In genomic region chr11:12808519-12808918, GRCh38 we compare ENCODE assay signal across 14 cellular contexts.
DNase-seq lines count a peak whose midpoint lies in the region; ATAC-seq and TF ChIP-seq lines count a peak whose summit lies in the region.
"Had no signal": no experiment of that assay in that cellular context is flagged by ENCODE, and none has a peak within 500 bp of the region (broad histone marks: within the 10 kb centered on the region; RNA-seq: fewer than 3 reads in every experiment).

No MANE protein-coding gene starts in this region.

- no peak for DNase-seq in activated naive CD4-positive, alpha-beta T cell treated with anti-CD3 and anti-CD28 coated beads, Interleukin-2, amount 10 ng/mL, durations not matched to agents 7 days and 5 days
- no peak for DNase-seq in activated naive CD4-positive, alpha-beta T cell treated with anti-CD3 and anti-CD28 coated beads, Interleukin-2, amount 50 U/mL, for 16 hours
- DNase-seq in RWPE2 (ENCODE audit: low spot score) (no peak), fibroblast of mammary gland (ENCODE audit: low read depth) (peak; percentile 60), smooth muscle cell (lab: John Stamatoyannopoulos, UW; ENCODE audit: unreplicated experiment) (no peak), Right ventricle myocardium inferior (ENCODE audit: missing footprints) (no peak), UCSD-AML1 (lab: John Stamatoyannopoulos, UW; ENCODE audit: unreplicated experiment) (no peak)
- DNase-seq: activated naive CD8-positive, alpha-beta T cell treated with anti-CD3 and anti-CD28 coated beads for 36 hours; colonic mucosa; NCI-H774; posterior cingulate gyrus; Right ventricle myocardium superior; transverse colon had no signal

- H3F3A ChIP-seq in smooth muscle cell (ENCODE audit: low read depth), result peaks cover 51% of the 10 kb centered on the region

- H3K27me3 ChIP-seq in RWPE2 (ENCODE audit: insufficient read depth, poor library complexity, severe bottlenecking), result no peaks in the 10 kb centered on the region
- H3K27me3 ChIP-seq in smooth muscle cell (ENCODE audit: low read depth), result no peaks in the 10 kb centered on the region
- H3K27me3 ChIP-seq: colonic mucosa, transverse colon had no signal

- H2AFZ ChIP-seq in smooth muscle cell (ENCODE audit: low read depth), result no peak overlapping the region

- H3K9ac ChIP-seq in smooth muscle cell (ENCODE audit: low read depth), result peak overlapping the region; percentile 18

- CTCF ChIA-PET in activated naive CD4-positive, alpha-beta T cell treated with anti-CD3 and anti-CD28 coated beads, Interleukin-2, amount 10 ng/mL, durations not matched to agents 7 days and 5 days (lab: Charles Lee), result interaction anchor here (0.6 kb wide), 1 partner anchor 487 kb away, joined by 3 read pairs; no protein-coding TSS in a partner anchor

- no peaks in the 10 kb centered on the region for H3K9me3 Mint-ChIP-seq in activated naive CD4-positive, alpha-beta T cell treated with anti-CD3 and anti-CD28 coated beads, Interleukin-2, amount 10 ng/mL, durations not matched to agents 7 days and 5 days
- H3K9me3 Mint-ChIP-seq: activated naive CD8-positive, alpha-beta T cell treated with anti-CD3 and anti-CD28 coated beads for 36 hours had no signal

- peak overlapping the region; percentile 27 for H3K27ac ChIP-seq in RWPE2 (ENCODE audit: poor library complexity, severe bottlenecking)
- H3K27ac ChIP-seq in smooth muscle cell (ENCODE audit: low read depth), result peak overlapping the region; percentile 99
- H3K27ac ChIP-seq: colonic mucosa, transverse colon had no signal

- H3K4me3 ChIP-seq in RWPE2 (ENCODE audit: severe bottlenecking) (no peak overlapping the region), fibroblast of mammary gland (ENCODE audit: control insufficient read depth, low read depth, low read length) (no peak overlapping the region), smooth muscle cell (no peak overlapping the region)
- H3K4me3 ChIP-seq: colonic mucosa, transverse colon had no signal

- H4K20me1 ChIP-seq in smooth muscle cell (ENCODE audit: low read depth), result peaks cover 61% of the 10 kb centered on the region

- 35% methylated on average over 1 of the region's 1 CpG for WGBS in smooth muscle cell (ENCODE audit: low lambda C conversion rate)

- H3K4me3 Mint-ChIP-seq in activated naive CD4-positive, alpha-beta T cell treated with anti-CD3 and anti-CD28 coated beads, Interleukin-2, amount 10 ng/mL, durations not matched to agents 7 days and 5 days, result no peak overlapping the region
- H3K4me3 Mint-ChIP-seq: activated naive CD8-positive, alpha-beta T cell treated with anti-CD3 and anti-CD28 coated beads for 36 hours had no signal

- peak; percentile 54; the same call in 2 of the 3 replicates for ATAC-seq in RWPE2 (ENCODE audit: low read depth)
- no peak for ATAC-seq in Right ventricle myocardium inferior
- ATAC-seq in HG02840 (IDR thresholded peaks at IDR 0.05; ENCODE audit: low FRiP score, unreplicated experiment), result no peak

- peak overlapping the region; percentile 71 for H3K4me2 ChIP-seq in smooth muscle cell

- no peaks in the 10 kb centered on the region for H3K36me3 Mint-ChIP-seq in activated naive CD4-positive, alpha-beta T cell treated with anti-CD3 and anti-CD28 coated beads, Interleukin-2, amount 10 ng/mL, durations not matched to agents 7 days and 5 days
- H3K36me3 Mint-ChIP-seq: activated naive CD8-positive, alpha-beta T cell treated with anti-CD3 and anti-CD28 coated beads for 36 hours had no signal

- H3K27me3 Mint-ChIP-seq in activated naive CD4-positive, alpha-beta T cell treated with anti-CD3 and anti-CD28 coated beads, Interleukin-2, amount 10 ng/mL, durations not matched to agents 7 days and 5 days, result peaks cover 40% of the 10 kb centered on the region

- H3K4me1 Mint-ChIP-seq in activated naive CD4-positive, alpha-beta T cell treated with anti-CD3 and anti-CD28 coated beads, Interleukin-2, amount 10 ng/mL, durations not matched to agents 7 days and 5 days, result peaks cover 30% of the 10 kb centered on the region
- H3K4me1 Mint-ChIP-seq: activated naive CD8-positive, alpha-beta T cell treated with anti-CD3 and anti-CD28 coated beads for 36 hours had no signal

- intact Hi-C loops in Right ventricle myocardium inferior (cut with DNase I), result no loop called here

- peak overlapping the region; percentile 20 for H3K27ac Mint-ChIP-seq in activated naive CD4-positive, alpha-beta T cell treated with anti-CD3 and anti-CD28 coated beads, Interleukin-2, amount 10 ng/mL, durations not matched to agents 7 days and 5 days
- H3K27ac Mint-ChIP-seq: activated naive CD8-positive, alpha-beta T cell treated with anti-CD3 and anti-CD28 coated beads for 36 hours had no signal

- H3K36me3 ChIP-seq in RWPE2 (ENCODE audit: low read depth) (peaks cover 10% of the 10 kb centered on the region; the same call in 1 of the 2 replicates), smooth muscle cell (ENCODE audit: low read depth) (no peaks in the 10 kb centered on the region)
- H3K36me3 ChIP-seq: colonic mucosa, transverse colon had no signal

- TF ChIP-seq CTCF in RWPE2 (IDR thresholded peaks at IDR 0.05; ENCODE audit: poor library complexity, severe bottlenecking) (peak; percentile 13), fibroblast of mammary gland (conservative IDR thresholded peaks at IDR 0.05; ENCODE audit: control insufficient read depth, insufficient read depth, low read depth, low read length) (no peak), smooth muscle cell (IDR thresholded peaks at IDR 0.05; ENCODE audit: borderline replicate concordance, insufficient read depth, poor library complexity, severe bottlenecking) (no peak)

- peaks cover 58% of the 10 kb centered on the region for H3K4me1 ChIP-seq in RWPE2 (ENCODE audit: insufficient read depth, poor library complexity, severe bottlenecking)
- H3K4me1 ChIP-seq in smooth muscle cell (ENCODE audit: low read depth), result peaks cover 33% of the 10 kb centered on the region
- H3K4me1 ChIP-seq: colonic mucosa had no signal

- peaks cover 91% of the 10 kb centered on the region for H3K79me2 ChIP-seq in smooth muscle cell (ENCODE audit: low read depth)

- H3K9me3 ChIP-seq in RWPE2 (ENCODE audit: severe bottlenecking) (no peaks in the 10 kb centered on the region), smooth muscle cell (replicated peaks; ENCODE audit: low read depth) (no peaks in the 10 kb centered on the region)
- H3K9me3 ChIP-seq: colonic mucosa, transverse colon had no signal
